In genomic region chr21:43867332-43867703, GRCh38 we compare ENCODE assay signal across 8 cellular contexts. TPM values are rescaled to one million over a fixed set of nuclear protein-coding genes. Genes with fewer than 3 reads are reported as not detected.
DNase-seq lines count a peak whose midpoint lies in the region; ATAC-seq, FAIRE-seq and TF ChIP-seq lines count a peak whose summit lies in the region.

No MANE protein-coding gene starts in this region.

- peak overlapping the region; percentile 87 for H3K4me3 Mint-ChIP-seq in activated CD8-positive, alpha-beta memory T cell treated with anti-CD3 and anti-CD28 coated beads, Interleukin-2, amount 10 ng/mL, durations not matched to agents 7 days and 5 days
- peak overlapping the region; percentile 93 for H3K4me3 Mint-ChIP-seq in activated T-helper 17 cell treated with anti-CD3 and anti-CD28 coated beads, Interleukin-2, amount 50 U/mL, for 72 hours

- H3K27me3 ChIP-seq in stomach (no peaks in the 10 kb centered on the region), mesendoderm (ENCODE audit: insufficient read depth, low read length, poor library complexity) (no peaks in the 10 kb centered on the region)

- H3K79me1 ChIP-seq in mesendoderm (ENCODE audit: low read length) = no peaks in the 10 kb centered on the region

- H2BK15ac ChIP-seq in mesendoderm (replicated peaks; ENCODE audit: low read depth) = no peak overlapping the region

- no peaks in the 10 kb centered on the region for H3K79me2 ChIP-seq in mesendoderm (ENCODE audit: control insufficient read depth, insufficient read depth, low read length)

- no peaks in the 10 kb centered on the region for H3K9me3 ChIP-seq in kidney (ENCODE audit: control insufficient read depth in 1 of 2, low read length in 2 of 2)
- H3K9me3 ChIP-seq in stomach = no peaks in the 10 kb centered on the region

- intact Hi-C loops in kidney (cut with DNase I) (no loop called here), stomach (cut with DNase I; ENCODE audit: low total_unique reads) (no loop called here)

- H3K36me3 Mint-ChIP-seq in activated CD8-positive, alpha-beta memory T cell treated with anti-CD3 and anti-CD28 coated beads, Interleukin-2, amount 10 ng/mL, durations not matched to agents 7 days and 5 days = peaks cover 48% of the 10 kb centered on the region
- H3K36me3 Mint-ChIP-seq in activated T-helper 17 cell treated with anti-CD3 and anti-CD28 coated beads, Interleukin-2, amount 50 U/mL, for 72 hours (ENCODE audit: low read depth) = peaks cover 53% of the 10 kb centered on the region

- 65 to 75% (median 67%) methylated on average over 6 of the region's 6 CpGs for WGBS in stomach, 5 donors
- WGBS in mesendoderm (ENCODE audit: extremely low coverage, insufficient coverage, low lambda C conversion rate) = no CpG with 5 or more reads among the region's 6 CpGs

- H3K27ac ChIP-seq in kidney (ENCODE audit: low read depth in 2 of 2, low read length in 2 of 2) (peak overlapping the region; percentile 8 to 82), stomach (peak overlapping the region; percentile 78 to 97 (median 96)), mesendoderm (ENCODE audit: low read depth, low read length) (no peak overlapping the region)

- no peak for ATAC-seq in activated CD8-positive, alpha-beta memory T cell treated with anti-CD3 and anti-CD28 coated beads, Interleukin-2, amount 10 ng/mL, durations not matched to agents 7 days and 5 days
- ATAC-seq in activated T-helper 17 cell treated with anti-CD3 and anti-CD28 coated beads, Interleukin-2, amount 50 U/mL, for 72 hours (replicated peaks) = no peak
- no peak for ATAC-seq in GM18498 (IDR thresholded peaks at IDR 0.05; ENCODE audit: unreplicated experiment)

- no peak overlapping the region for H2BK120ac ChIP-seq in mesendoderm (ENCODE audit: low read depth, low read length)

- no peak overlapping the region for H3K4ac ChIP-seq in mesendoderm (ENCODE audit: low read depth, low read length)

- H3K9me3 Mint-ChIP-seq in activated CD8-positive, alpha-beta memory T cell treated with anti-CD3 and anti-CD28 coated beads, Interleukin-2, amount 10 ng/mL, durations not matched to agents 7 days and 5 days (ENCODE audit: low read depth) = no peaks in the 10 kb centered on the region
- no peaks in the 10 kb centered on the region for H3K9me3 Mint-ChIP-seq in activated T-helper 17 cell treated with anti-CD3 and anti-CD28 coated beads, Interleukin-2, amount 50 U/mL, for 72 hours

- H3K27ac Mint-ChIP-seq in activated CD8-positive, alpha-beta memory T cell treated with anti-CD3 and anti-CD28 coated beads, Interleukin-2, amount 10 ng/mL, durations not matched to agents 7 days and 5 days = peak overlapping the region; percentile 91
- H3K27ac Mint-ChIP-seq in activated T-helper 17 cell treated with anti-CD3 and anti-CD28 coated beads, Interleukin-2, amount 50 U/mL, for 72 hours = peak overlapping the region; percentile 94

- DNase-seq in activated CD8-positive, alpha-beta memory T cell treated with anti-CD3 and anti-CD28 coated beads, Interleukin-2, amount 10 ng/mL, durations not matched to agents 7 days and 5 days = no peak
- no peak for DNase-seq in activated CD8-positive, alpha-beta memory T cell treated with anti-CD3 and anti-CD28 coated beads for 24 hours
- DNase-seq in kidney (no peak), stomach (no peak), UCSD-AML1 (lab: John Stamatoyannopoulos, UW; ENCODE audit: unreplicated experiment) (no peak), mesendoderm (no peak)

- peaks cover 8 to 19% of the 10 kb centered on the region in 2 donors for H3K4me1 ChIP-seq in kidney (ENCODE audit: control insufficient read depth in 1 of 2, insufficient read depth in 1 of 2, low read depth in 1 of 2, low read length in 2 of 2)
- H3K4me1 ChIP-seq in stomach = peaks cover 24 to 52% (median 35%) of the 10 kb centered on the region in 4 donors
- H3K4me1 ChIP-seq in mesendoderm (ENCODE audit: control insufficient read depth, low read depth, low read length) = no peaks in the 10 kb centered on the region

- H2BK5ac ChIP-seq in mesendoderm (ENCODE audit: low read length) = no peak overlapping the region

- no peak overlapping the region for H3K56ac ChIP-seq in mesendoderm (ENCODE audit: low read length)

- H4K5ac ChIP-seq in mesendoderm (ENCODE audit: low read length) = no peak overlapping the region

- no peak overlapping the region for H4K8ac ChIP-seq in mesendoderm (ENCODE audit: low read depth, low read length)

- no peak for FAIRE-seq in kidney (lab: Jason Lieb, UNC)

- TF ChIP-seq EP300 in stomach (IDR thresholded peaks at IDR 0.05) = no peak

- no peak overlapping the region for H3K23ac ChIP-seq in mesendoderm (ENCODE audit: low read length)

- peaks cover 45% of the 10 kb centered on the region for H3K4me1 Mint-ChIP-seq in activated CD8-positive, alpha-beta memory T cell treated with anti-CD3 and anti-CD28 coated beads, Interleukin-2, amount 10 ng/mL, durations not matched to agents 7 days and 5 days
- peaks cover 42% of the 10 kb centered on the region for H3K4me1 Mint-ChIP-seq in activated T-helper 17 cell treated with anti-CD3 and anti-CD28 coated beads, Interleukin-2, amount 50 U/mL, for 72 hours

- TF ChIP-seq CTCF in kidney (IDR thresholded peaks at IDR 0.05; ENCODE audit: borderline replicate concordance, extremely low read depth, insufficient read depth) (no peak), stomach (IDR thresholded peaks at IDR 0.05) (no peak)

- CTCF ChIA-PET in activated CD8-positive, alpha-beta memory T cell treated with anti-CD3 and anti-CD28 coated beads, Interleukin-2, amount 10 ng/mL, durations not matched to agents 7 days and 5 days (lab: Charles Lee) = interaction anchor here (1.1 to 1.5 kb wide), 4 partner anchors 12 to 108 kb away, joined by 4 to 6 read pairs (median 4); no protein-coding TSS in a partner anchor

- H3K36me3 ChIP-seq in kidney (ENCODE audit: control insufficient read depth in 1 of 2, insufficient read depth in 2 of 2, low read length in 2 of 2) = peaks cover 0 to 2% of the 10 kb centered on the region in 2 donors
- H3K36me3 ChIP-seq in stomach = peaks cover 0 to 10% (median 2%) of the 10 kb centered on the region in 4 donors
- no peaks in the 10 kb centered on the region for H3K36me3 ChIP-seq in mesendoderm (ENCODE audit: control insufficient read depth, insufficient read depth, low read length)

- H3K4me2 ChIP-seq in mesendoderm (ENCODE audit: low read length) = no peak overlapping the region

- no peak overlapping the region for H2AK5ac ChIP-seq in mesendoderm (ENCODE audit: low read length)

- H3K18ac ChIP-seq in mesendoderm (ENCODE audit: low read length) = no peak overlapping the region

- H3K9ac ChIP-seq in kidney (ENCODE audit: low read length in 2 of 2) (peak overlapping the region in 1 of 2 donors; percentile 73), mesendoderm (ENCODE audit: low read length) (no peak overlapping the region)

- peaks cover 3% of the 10 kb centered on the region for H3K27me3 Mint-ChIP-seq in activated CD8-positive, alpha-beta memory T cell treated with anti-CD3 and anti-CD28 coated beads, Interleukin-2, amount 10 ng/mL, durations not matched to agents 7 days and 5 days
- no peaks in the 10 kb centered on the region for H3K27me3 Mint-ChIP-seq in activated T-helper 17 cell treated with anti-CD3 and anti-CD28 coated beads, Interleukin-2, amount 50 U/mL, for 72 hours

- peak overlapping the region in 1 of 2 donors; percentile 57 for H3K4me3 ChIP-seq in kidney (ENCODE audit: low read length in 2 of 2)
- peak overlapping the region; percentile 81 to 94 (median 90) for H3K4me3 ChIP-seq in stomach
- H3K4me3 ChIP-seq in mesendoderm (ENCODE audit: low read length) = no peak overlapping the region

- no peak for TF ChIP-seq POLR2A in stomach (IDR thresholded peaks at IDR 0.05)

RNA-seq across cellular contexts. Expression of gene AGPAT3, which starts 2.3 kb away (rescaled TPM):
- 100 to 1,000 TPM in 1 of 2 experiments, 10 to 100 TPM in 1; 94.3 to 101 TPM for total RNA-seq in activated CD8-positive, alpha-beta memory T cell treated with anti-CD3 and anti-CD28 coated beads, Interleukin-2, amount 10 ng/mL, durations not matched to agents 7 days and 5 days
- total RNA-seq in activated T-helper 17 cell treated with anti-CD3 and anti-CD28 coated beads, Interleukin-2, amount 50 U/mL, for 72 hours = 10 to 100 TPM; 44.8 to 100.0 TPM
- 86.2 TPM for total RNA-seq in kidney
- polyA plus RNA-seq in kidney (ENCODE audit: insufficient read depth, low read depth, low replicate concordance) = 40.3 TPM
- total RNA-seq in stomach = 10 to 100 TPM; 35.0 to 83.1 (median 41.5) TPM
- polyA plus RNA-seq in stomach = 10 to 100 TPM in 2 of 3 donors, 1 to 10 TPM in 1; 9.9 to 16.1 (median 10.4) TPM
- polyA plus RNA-seq in mesendoderm (2013, experiment 1 of 2) = 11.7 TPM
- 11.5 TPM for polyA plus RNA-seq in mesendoderm (2013, experiment 2 of 2)
